Comparison of ENCODE assay signal across 17 cellular contexts in the genomic region with DNA sequence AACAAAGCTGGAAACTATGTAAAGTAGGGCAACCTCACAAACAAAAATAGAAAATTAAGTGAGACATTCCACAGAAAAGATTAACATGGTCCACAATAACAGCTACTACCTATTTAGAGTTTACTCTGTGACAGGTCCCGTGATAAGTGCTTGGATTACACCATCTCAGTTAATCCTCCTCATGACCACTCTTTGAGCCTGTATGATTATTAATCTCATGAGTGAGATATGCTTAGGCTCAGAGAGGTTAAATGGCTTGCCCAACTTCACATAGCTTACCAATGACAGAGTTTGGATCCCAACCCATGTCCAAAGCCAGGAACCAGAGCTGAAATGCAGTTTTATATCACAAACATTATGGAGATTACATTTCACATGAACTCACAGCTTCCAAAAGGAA. TPM values are rescaled to one million over a fixed set of nuclear protein-coding genes. Genes with fewer than 3 reads are reported as not detected.
DNase-seq lines count a peak whose midpoint lies in the region; ATAC-seq, FAIRE-seq and TF ChIP-seq lines count a peak whose summit lies in the region.
"Had no signal": no experiment of that assay in that cellular context is flagged by ENCODE, and none has a peak within 500 bp of the region (broad histone marks: within the 10 kb centered on the region; RNA-seq: fewer than 3 reads in every experiment).

No MANE protein-coding gene starts in this region.

- H3K4me1 ChIP-seq in IMR-90 (ENCODE audit: control insufficient read depth, insufficient read depth, low read length), result no peaks in the 10 kb centered on the region
- no peaks in the 10 kb centered on the region for H3K4me1 ChIP-seq in K562 (replicated peaks in 1 of 2; ENCODE audit: control insufficient read depth in 2 of 2, insufficient read depth in 2 of 2, low read length in 2 of 2)
- H3K4me1 ChIP-seq: BLaER1 treated with 17β-estradiol and CSF1 and Interleukin-3, amounts not matched to agents 10 nM and 100 nM; Caco-2; HAP-1 had no signal

- POLR2A ChIA-PET in IMR-90 (lab: Charles Lee; ENCODE audit: unreplicated experiment), result no interaction called here
- POLR2A ChIA-PET in K562 (lab: Yijun Ruan, JAX), result no interaction called here

- no peak overlapping the region for H3K4ac ChIP-seq in IMR-90 (ENCODE audit: low read depth, low read length)

- dilution Hi-C loops in IMR-90 (cut with HindIII; ENCODE audit: low sequenced_read_pairs, unreplicated experiment), result no loop called here

- no peak overlapping the region for H3K4me2 ChIP-seq in IMR-90 (ENCODE audit: low read depth, low read length)
- no peak overlapping the region for H3K4me2 ChIP-seq in K562 (ENCODE audit: insufficient read depth, low read length)
- H3K4me2 ChIP-seq: BLaER1 treated with 17β-estradiol and CSF1 and Interleukin-3, amounts not matched to agents 10 nM and 100 nM had no signal

- no peak overlapping the region for H3K18ac ChIP-seq in IMR-90 (ENCODE audit: low read depth, low read length)

- no peaks in the 10 kb centered on the region for H3K79me1 ChIP-seq in IMR-90 (ENCODE audit: low read depth in 1 of 2, low read length in 2 of 2)

- H4K5ac ChIP-seq in IMR-90 (ENCODE audit: low read depth, low read length), result no peak overlapping the region

- no peaks in the 10 kb centered on the region for H3K79me2 ChIP-seq in K562 (ENCODE audit: control insufficient read depth, insufficient read depth, low read length)

- no peak for FAIRE-seq in K562 (lab: Jason Lieb, UNC)
- FAIRE-seq: A204.1, G401.6 had no signal

- no peak overlapping the region for H4K91ac ChIP-seq in IMR-90 (ENCODE audit: insufficient read depth, low read depth, low read length)

- no peak overlapping the region for H3K27ac ChIP-seq in IMR-90 (ENCODE audit: insufficient read depth, low read length)
- no peak overlapping the region for H3K27ac ChIP-seq in K562 (ENCODE audit: extremely low read depth, low read depth, low read length)
- H3K27ac ChIP-seq: 22Rv1; BLaER1 treated with 17β-estradiol and CSF1 and Interleukin-3, amounts not matched to agents 10 nM and 100 nM had no signal

- H2AK5ac ChIP-seq in IMR-90 (ENCODE audit: low read depth, low read length), result no peak overlapping the region

- no TSS peak for BruUV-seq in IMR-90 (replicated peaks; lab: Mats Ljungman, UMichigan)
- no TSS peak for BruUV-seq in K562 (replicated peaks; lab: Mats Ljungman, UMichigan)

- H3K9me3 ChIP-seq in IMR-90 (ENCODE audit: control insufficient read depth, insufficient read depth, low read length), result no peaks in the 10 kb centered on the region
- no peaks in the 10 kb centered on the region for H3K9me3 ChIP-seq in K562 (replicated peaks; ENCODE audit: control insufficient read depth, insufficient read depth, low read depth, low read length)
- H3K9me3 ChIP-seq: BE2C; BLaER1 treated with 17β-estradiol and CSF1 and Interleukin-3, amounts not matched to agents 10 nM and 100 nM; Caco-2; HAP-1 had no signal

- H3K9ac ChIP-seq in IMR-90 (ENCODE audit: low read depth, low read length) (no peak overlapping the region), K562 (ENCODE audit: insufficient read depth in 1 of 2, low read depth in 2 of 2, low read length in 2 of 2) (no peak overlapping the region)
- H3K9ac ChIP-seq: BLaER1 treated with 17β-estradiol and CSF1 and Interleukin-3, amounts not matched to agents 10 nM and 100 nM had no signal

- no peaks in the 10 kb centered on the region for H3K36me3 ChIP-seq in IMR-90 (ENCODE audit: control insufficient read depth, insufficient read depth, low read length)
- no peaks in the 10 kb centered on the region for H3K36me3 ChIP-seq in K562 (ENCODE audit: control insufficient read depth, insufficient read depth, low read length)
- H3K36me3 ChIP-seq: BE2C; BLaER1 treated with 17β-estradiol and CSF1 and Interleukin-3, amounts not matched to agents 10 nM and 100 nM; HAP-1 had no signal

- ATAC-seq in IMR-90 (ENCODE audit: low read depth), result 0 out of 2 replicates have a peak, but pooled peaks have one; percentile 14
- ATAC-seq in K562, result no peak
- ATAC-seq in sciatic nerve, result no peak

- H3K56ac ChIP-seq in IMR-90 (ENCODE audit: extremely low read depth, insufficient read depth, low read length), result no peak overlapping the region

- no peak overlapping the region for H4K8ac ChIP-seq in IMR-90 (ENCODE audit: low read depth in 2 of 2, low read length in 2 of 2)

- H3K4me3 ChIP-seq in IMR-90 (ENCODE audit: insufficient read depth, low read depth, low read length) (no peak overlapping the region), K562 (no peak overlapping the region)
- H3K4me3 ChIP-seq: BLaER1 treated with 17β-estradiol and CSF1 and Interleukin-3, amounts not matched to agents 10 nM and 100 nM; HAP-1 had no signal

- no peak overlapping the region for H3K14ac ChIP-seq in IMR-90 (replicated peaks; ENCODE audit: low read depth, low read length)

- H3K27me3 ChIP-seq in IMR-90 (ENCODE audit: control insufficient read depth, insufficient read depth, low read length) (no peaks in the 10 kb centered on the region), K562 (ENCODE audit: control insufficient read depth in 2 of 2, insufficient read depth in 2 of 2, low read length in 2 of 2) (no peaks in the 10 kb centered on the region)
- H3K27me3 ChIP-seq: BE2C; BLaER1 treated with 17β-estradiol and CSF1 and Interleukin-3, amounts not matched to agents 10 nM and 100 nM had no signal

- H2BK5ac ChIP-seq in IMR-90 (ENCODE audit: low read depth, low read length, poor library complexity, severe bottlenecking), result no peak overlapping the region

- H4K20me1 ChIP-seq in IMR-90 (ENCODE audit: insufficient read depth, low read length) (no peaks in the 10 kb centered on the region), K562 (replicated peaks; ENCODE audit: control insufficient read depth, insufficient read depth, low read length) (no peaks in the 10 kb centered on the region)
- H4K20me1 ChIP-seq: BLaER1 treated with 17β-estradiol and CSF1 and Interleukin-3, amounts not matched to agents 10 nM and 100 nM had no signal

- CTCF ChIA-PET in IMR-90 (lab: Yijun Ruan, JAX) (interaction anchor here (1.2 kb wide), 1 partner anchor 16 kb away, joined by 3 read pairs; no protein-coding TSS in a partner anchor), K562 (lab: Yijun Ruan, JAX; ENCODE audit: low intra/inter-chr PET ratio) (no interaction called here)

- TF ChIP-seq POLR2A in IMR-90 (IDR thresholded peaks at IDR 0.05; ENCODE audit: low read depth, low read length) (no peak), K562 (conservative IDR thresholded peaks at IDR 0.05) (no peak)

- H2BK15ac ChIP-seq in IMR-90 (ENCODE audit: low read depth, low read length), result no peak overlapping the region

- in situ Hi-C loops in IMR-90 (cut with MboI; ENCODE audit: low sequenced_read_pairs), result no loop called here
- in situ Hi-C loops in K562 (cut with MboI), result no loop called here

- H2AFZ ChIP-seq in IMR-90 (replicated peaks; ENCODE audit: low read length, poor library complexity) (no peak overlapping the region), K562 (ENCODE audit: low read depth, low read length) (no peak overlapping the region)

- intact Hi-C loops in IMR-90 (cut with micrococcal nuclease), result no loop called here
- intact Hi-C loops in K562 (cut with micrococcal nuclease), result no loop called here
- intact Hi-C loops in sciatic nerve (cut with DNase I), result no loop called here

- H3K23ac ChIP-seq in IMR-90 (ENCODE audit: low read depth, low read length), result no peak overlapping the region

- no peak for TF ChIP-seq EP300 in K562 (IDR thresholded peaks at IDR 0.05; ENCODE audit: low read length)

- H2BK120ac ChIP-seq in IMR-90 (ENCODE audit: low read depth, low read length), result no peak overlapping the region

- H3K9me1 ChIP-seq in IMR-90 (ENCODE audit: insufficient read depth, low read length) (no peaks in the 10 kb centered on the region), K562 (ENCODE audit: control insufficient read depth, insufficient read depth, low read length) (no peaks in the 10 kb centered on the region)

- H2AK9ac ChIP-seq in IMR-90 (replicated peaks; ENCODE audit: low read depth, low read length, poor library complexity), result no peak overlapping the region

- no peak overlapping the region for H2BK20ac ChIP-seq in IMR-90 (ENCODE audit: low read depth, low read length)

- no CpG with 5 or more reads among the region's 1 CpG for WGBS in IMR-90 (ENCODE audit: extremely low coverage in 2 of 2, insufficient read length in 1 of 2), 2 experiments
- 0% methylated on average over 1 of the region's 1 CpG for WGBS in K562 (ENCODE audit: insufficient coverage, low coverage, missing lambda C conversion rate)

- TF ChIP-seq RAD21 in IMR-90 (IDR thresholded peaks at IDR 0.05; ENCODE audit: low read length), result no peak
- TF ChIP-seq RAD21 in K562 (CRISPR knock-in tag; conservative IDR thresholded peaks at IDR 0.05 in 1 of 2, IDR thresholded peaks at IDR 0.05 in 1 of 2), result no peak

- DNase-seq in NCI-H82 (lab: John Stamatoyannopoulos, UW) (peak; percentile 50), NCI-H82 treated with DMSO at 0.1 percent for 48 hours (lab: John Stamatoyannopoulos, UW; ENCODE audit: unreplicated experiment) (no peak), IMR-90 (no peak), K562 (ENCODE audit: extremely low read depth in 1 of 4, low spot score in 3 of 4) (no peak), sciatic nerve (ENCODE audit: low spot score) (no peak), COLO668 (lab: John Stamatoyannopoulos, UW; ENCODE audit: unreplicated experiment) (no peak), HuH-7 (ENCODE audit: low spot score) (no peak)
- DNase-seq: BE2C; CD4-positive, alpha-beta memory T cell; DMS153; GOT3 had no signal

- TF ChIP-seq CTCF in IMR-90 (conservative IDR thresholded peaks at IDR 0.05; ENCODE audit: low read depth, low read length), result no peak
- TF ChIP-seq CTCF in K562 (IDR thresholded peaks at IDR 0.05 in 2 of 3, conservative IDR thresholded peaks at IDR 0.05 in 1 of 3; ENCODE audit: insufficient read depth in 2 of 3, low read depth in 1 of 3, low read length in 3 of 3), result no peak

RNA-seq across cellular contexts. Expression of a gene that starts 37.3 kb away (rescaled TPM):
- total RNA-seq in IMR-90 (2012; rRNA removed) (25.3 and 28.5 TPM in 2 replicates), K562 (2014; rRNA removed) (0.05 TPM in 1 of 2 replicates, not detected in the other), K562 (2014; rRNA removed; fragmentation: Illumina TruSeq; extraction: Trizol) (0.11 and 0.29 TPM in 2 replicates), K562 (2015; rRNA removed; fragmentation: Illumina TruSeq; extraction: Trizol) (0.07 and 0.11 TPM in 2 replicates), K562 (2021) (0.47 and 0.49 TPM in 2 replicates), sciatic nerve (79.1 TPM)
- polyA plus RNA-seq in IMR-90 (2012; rRNA removed) (23.1 and 24.1 TPM in 2 replicates), K562 (2011; rRNA removed) (0.28 and 0.54 TPM in 2 replicates), K562 (2014; fragmentation: Illumina TruSeq; extraction: Trizol) (0.06 and 0.08 TPM in 2 replicates), K562 (2014; fragmentation: Nextera tagmentation; extraction: Ambion mirVana) (under 1 TPM; 0.04 to 0.06 TPM), K562 (2014; rRNA removed) (0.24 TPM in 1 of 2 replicates, not detected in the other)
- polyA plus RNA-seq in IMR-90 (2012; cell fraction: cytosol; rRNA removed), result 5.1 and 8.5 TPM in 2 replicates
- 33.0 and 75.4 TPM in 2 replicates for polyA plus RNA-seq in IMR-90 (2012; cell fraction: nucleus; rRNA removed; ENCODE audit: low replicate concordance)
- 0.46 and 0.58 TPM in 2 replicates for total RNA-seq in K562 (2011; cell fraction: chromatin; rRNA removed; ENCODE audit: low replicate concordance)
- 0.33 and 0.53 TPM in 2 replicates for total RNA-seq in K562 (2011; cell fraction: nucleolus; rRNA removed)
- 0.23 and 0.37 TPM in 2 replicates for total RNA-seq in K562 (2011; cell fraction: nucleoplasm; rRNA removed)
- polyA plus RNA-seq in K562 (2011; cell fraction: cytosol; rRNA removed), result 0.37 and 0.83 TPM in 2 replicates
- 0.73 and 2.3 TPM in 2 replicates for polyA plus RNA-seq in K562 (2011; cell fraction: nucleus; rRNA removed)
- 0.29 and 0.69 TPM in 2 replicates for polyA plus RNA-seq in K562 (2012)
- polyA minus RNA-seq in K562 (2011; rRNA and poly(A)+ RNA removed), result 0.54 and 0.74 TPM in 2 replicates
- 0.48 TPM in 1 of 2 replicates, not detected in the other for polyA minus RNA-seq in K562 (2011; cell fraction: cytosol; rRNA and poly(A)+ RNA removed)
- 0.54 and 0.89 TPM in 2 replicates for polyA minus RNA-seq in K562 (2011; cell fraction: nucleus; rRNA and poly(A)+ RNA removed)

Comparison
In these comparisons a context has a peak if more than half of its experiments do, and no peak if none do; other contexts are left out.
1. RNA of a gene that starts 37.3 kb away (total RNA-seq): 79.1 TPM in sciatic nerve (single experiment) and 25.3 to 28.5 TPM in IMR-90; 0.05 to 0.58 TPM in K562; every median in the first group is over 10 times any median in the second.